Comparison of ENCODE assay signal across 8 cellular contexts in the genomic region with DNA sequence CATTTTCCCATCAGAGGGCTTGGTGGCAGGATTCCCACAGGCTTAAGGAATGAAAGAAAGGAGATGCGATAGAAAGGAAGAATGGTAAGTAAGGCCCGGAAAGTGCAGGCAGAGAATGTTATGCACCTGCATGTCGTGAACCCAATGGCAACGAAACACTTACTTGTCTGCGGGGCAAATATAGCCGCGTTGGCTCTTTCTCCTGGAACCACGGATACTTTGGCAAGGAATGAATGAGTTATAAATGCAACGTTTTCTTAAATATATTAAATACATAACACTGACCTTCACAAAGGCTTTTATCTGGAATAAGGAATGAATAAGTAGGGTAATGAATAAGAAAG.
DNase-seq lines count a peak whose midpoint lies in the region; ATAC-seq and TF ChIP-seq lines count a peak whose summit lies in the region.

No MANE protein-coding gene starts in this region.

- DNase-seq in GM12864 (ENCODE audit: low read depth) (no peak), SJCRH30 (no peak), fibroblast of mammary gland (ENCODE audit: low read depth) (no peak), NCI-H226 (no peak), dermis blood vessel endothelial cell (no peak)
- DNase-seq in activated CD4-positive, alpha-beta T cell treated with anti-CD3 and anti-CD28 coated beads, Interleukin-2, amount 50 U/mL, for 48 hours: no peak

- no peaks in the 10 kb centered on the region for H3K27me3 ChIP-seq in SJCRH30
- H3K27me3 ChIP-seq in rectal smooth muscle tissue (ENCODE audit: control insufficient read depth, insufficient read depth, low read length): no peaks in the 10 kb centered on the region

- H3K36me3 ChIP-seq in SJCRH30 (no peaks in the 10 kb centered on the region), rectal smooth muscle tissue (ENCODE audit: control insufficient read depth, insufficient read depth, low read length) (no peaks in the 10 kb centered on the region)

- H3K4me3 ChIP-seq in GM12864 (ENCODE audit: low read depth, low read length) (peak overlapping the region; percentile 70; the same call in 1 of the 2 replicates), SJCRH30 (peak overlapping the region; percentile 57), fibroblast of mammary gland (ENCODE audit: control insufficient read depth, low read depth, low read length) (peak overlapping the region; percentile 20), rectal smooth muscle tissue (ENCODE audit: low read length) (peak overlapping the region; percentile 73)

- H3K4me1 ChIP-seq in SJCRH30: peaks cover 12% of the 10 kb centered on the region
- peaks cover 16% of the 10 kb centered on the region for H3K4me1 ChIP-seq in rectal smooth muscle tissue (ENCODE audit: control insufficient read depth, insufficient read depth, low read length)

- no peak overlapping the region for H3K9ac ChIP-seq in rectal smooth muscle tissue (ENCODE audit: low read length)

- TF ChIP-seq CTCF in GM12864 (IDR thresholded peaks at IDR 0.05; ENCODE audit: low read depth, low read length, missing control alignments): no peak
- TF ChIP-seq CTCF in fibroblast of mammary gland (conservative IDR thresholded peaks at IDR 0.05; ENCODE audit: control insufficient read depth, insufficient read depth, low read depth, low read length): no peak

- H3K27ac ChIP-seq in SJCRH30: no peak overlapping the region
- no peak overlapping the region for H3K27ac ChIP-seq in rectal smooth muscle tissue (ENCODE audit: low read depth, low read length)

- H3K9me3 ChIP-seq in SJCRH30 (replicated peaks): no peaks in the 10 kb centered on the region; the same call in 1 of the 2 replicates

- no peak for ATAC-seq in HG03521 (IDR thresholded peaks at IDR 0.05; ENCODE audit: unreplicated experiment)

Comparison
In these comparisons a context has a peak if more than half of its experiments do, and no peak if none do; other contexts are left out.
1. H3K4me3 ChIP-seq: peak in every context shown above with its lines; median percentile 73 in rectal smooth muscle tissue; 70 in GM12864; 57 in SJCRH30; 20 in fibroblast of mammary gland.